Comparison of ENCODE assay signal across 26 cellular contexts in the genomic region with DNA sequence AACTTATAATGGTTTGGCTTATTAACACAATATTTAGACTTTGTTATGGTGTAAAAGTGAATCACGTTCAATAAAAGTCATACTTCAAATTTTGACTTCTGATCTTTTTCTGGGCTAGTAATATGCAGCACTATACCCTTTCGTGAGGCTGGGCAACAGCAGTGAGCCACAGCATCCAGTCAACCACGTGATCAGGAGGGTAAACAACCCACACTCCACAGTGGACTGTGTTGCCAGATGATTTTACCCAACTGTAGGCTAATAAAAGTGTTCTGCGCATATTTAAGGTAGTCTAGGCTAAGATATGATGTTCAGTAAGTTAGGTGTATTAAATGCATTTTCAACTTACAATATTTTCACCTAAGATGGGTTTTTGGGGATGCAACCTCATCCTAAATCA.
"Had no signal": no experiment of that assay in that cellular context is flagged by ENCODE, and none has a peak within 500 bp of the region (broad histone marks: within the 10 kb centered on the region; RNA-seq: fewer than 3 reads in every experiment).

No MANE protein-coding gene starts in this region.

- H3K4me3 ChIP-seq: coronary artery, dorsolateral prefrontal cortex, esophagus muscularis mucosa, gastroesophageal sphincter, heart left ventricle, hepatocyte, left ventricle myocardium inferior, lower lobe of right lung, mucosa of descending colon had no signal

- H3K79me2 ChIP-seq: hepatocyte had no signal

- H3K27ac ChIP-seq: coronary artery, dorsolateral prefrontal cortex, esophagus muscularis mucosa, foreskin keratinocyte, gastroesophageal sphincter, heart left ventricle, hepatocyte, left ventricle myocardium inferior, lower lobe of right lung had no signal

- ATAC-seq: foreskin keratinocyte, gastroesophageal sphincter, heart left ventricle, left colon, left lobe of liver, lower lobe of right lung, mucosa of descending colon had no signal

- DNase-seq: dermis blood vessel endothelial cell; dorsolateral prefrontal cortex; effector CD4-positive, alpha-beta T cell; effector memory CD4-positive, alpha-beta T cell; foreskin keratinocyte; heart left ventricle; hypothalamus; immature natural killer cell; islet precursor cell; kidney; kidney glomerular epithelial cell; left colon; left ventricle myocardium inferior; lower lobe of right lung; mesenchymal stem cell; mucosa of descending colon; naive B cell had no signal

- H3K36me3 ChIP-seq: esophagus muscularis mucosa, gastroesophageal sphincter, heart left ventricle, left ventricle myocardium inferior, lower lobe of right lung had no signal

- H3K4me3 Mint-ChIP-seq: immature natural killer cell, mesothelial cell of epicardium, naive B cell had no signal

- H3K27ac Mint-ChIP-seq: immature natural killer cell, naive B cell had no signal

- FAIRE-seq: colon, endothelial cell of umbilical vein, frontal cortex, kidney had no signal

- H3K4me1 Mint-ChIP-seq: immature natural killer cell, naive B cell had no signal

- H3K27me3 ChIP-seq: dorsolateral prefrontal cortex, esophagus muscularis mucosa, foreskin keratinocyte, gastroesophageal sphincter, hepatocyte had no signal

- H3K4me2 ChIP-seq: hepatocyte had no signal

- H3K36me3 Mint-ChIP-seq: immature natural killer cell, mesothelial cell of epicardium, naive B cell had no signal

- H3K4me1 ChIP-seq: esophagus muscularis mucosa, gastroesophageal sphincter, heart left ventricle, left ventricle myocardium inferior, lower lobe of right lung had no signal

- H2AFZ ChIP-seq: hepatocyte had no signal

- H3K9me3 ChIP-seq: esophagus muscularis mucosa, gastroesophageal sphincter, heart left ventricle, left ventricle myocardium inferior, lower lobe of right lung, mucosa of descending colon had no signal
